In the genomic region with DNA sequence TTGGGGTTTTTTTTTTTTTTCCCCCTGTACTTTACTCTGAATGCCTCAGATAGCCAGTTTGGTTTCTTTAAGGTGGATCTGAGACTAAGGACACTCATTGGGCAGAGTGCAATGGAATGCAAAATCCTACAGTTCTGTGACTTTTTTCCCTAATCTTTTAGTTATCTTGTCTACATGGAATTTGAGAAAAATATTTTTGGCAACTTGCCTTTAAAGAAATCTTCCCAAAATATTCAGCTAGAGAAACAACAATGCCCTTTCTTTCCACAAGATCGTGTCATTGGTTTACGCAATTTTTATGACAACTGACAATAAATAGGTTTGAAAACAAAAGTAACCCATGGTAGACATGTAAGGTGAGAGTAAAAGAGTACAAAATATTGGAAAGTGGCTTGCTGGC, we compare ENCODE assay signal across 29 cellular contexts.
"Had no signal": no experiment of that assay in that cellular context is flagged by ENCODE, and none has a peak within 500 bp of the region (broad histone marks: within the 10 kb centered on the region; RNA-seq: fewer than 3 reads in every experiment).

No MANE protein-coding gene starts in this region.

- H3K4me3 ChIP-seq: adrenal gland, ascending aorta, breast epithelium, cardiac muscle cell, colonic mucosa, esophagus squamous epithelium had no signal

- DNase-seq: activated B cell treated with CpG ODN at 0.5 μM for 24 hours; activated CD4-positive, alpha-beta memory T cell treated with anti-CD3 and anti-CD28 coated beads for 36 hours; activated CD4-positive, alpha-beta T cell treated with anti-CD3 and anti-CD28 coated beads for 48 hours; activated CD8-positive, alpha-beta memory T cell treated with anti-CD3 and anti-CD28 coated beads, Interleukin-2, amount 10 ng/mL, durations not matched to agents 7 days and 5 days; activated CD8-positive, alpha-beta memory T cell treated with anti-CD3 and anti-CD28 coated beads, Interleukin-2, amount 50 U/mL, for 4 hours; activated CD8-positive, alpha-beta T cell treated with anti-CD3 and anti-CD28 coated beads, Interleukin-2, amount 10 ng/mL, durations not matched to agents 7 days and 5 days; activated effector memory CD4-positive, alpha-beta T cell treated with anti-CD3 and anti-CD28 coated beads, Interleukin-2, amount 50 U/mL, for 16 hours; activated naive CD4-positive, alpha-beta T cell treated with anti-CD3 and anti-CD28 coated beads for 36 hours; activated naive CD8-positive, alpha-beta T cell treated with anti-CD3 and anti-CD28 coated beads for 36 hours; activated naive CD8-positive, alpha-beta T cell treated with anti-CD3 and anti-CD28 coated beads, Interleukin-2, amount 50 U/mL, for 24 hours; activated T-cell treated with anti-CD3 and anti-CD28 coated beads, Interleukin-2, amount 50 U/mL, for 1 hour; activated T-cell treated with anti-CD3 and anti-CD28 coated beads, Interleukin-2, amount 50 U/mL, for 48 hours; adrenal gland; amygdala; central memory CD4-positive, alpha-beta T cell; cerebellar nuclear complex; colonic mucosa; effector CD8-positive, alpha-beta T cell; esophagus squamous epithelium; foreskin fibroblast; head of caudate nucleus; T-helper 17 cell; T1000; WERI-Rb-1 had no signal

- ATAC-seq: activated CD4-positive, CD25-positive, alpha-beta regulatory T cell treated with anti-CD3 and anti-CD28 coated beads, Interleukin-2, amount 50 U/mL, for 24 hours; activated CD8-positive, alpha-beta memory T cell treated with anti-CD3 and anti-CD28 coated beads, Interleukin-2, amount 10 ng/mL, durations not matched to agents 7 days and 5 days; activated CD8-positive, alpha-beta T cell treated with anti-CD3 and anti-CD28 coated beads, Interleukin-2, amount 10 ng/mL, durations not matched to agents 7 days and 5 days; activated naive CD8-positive, alpha-beta T cell treated with anti-CD3 and anti-CD28 coated beads, Interleukin-2, amount 50 U/mL, for 24 hours; T-helper 17 cell had no signal

- H3K9me3 ChIP-seq: adrenal gland, ascending aorta, breast epithelium, colonic mucosa, esophagus squamous epithelium had no signal

- H3K27me3 ChIP-seq: adrenal gland, ascending aorta, breast epithelium, cardiac muscle cell, colonic mucosa, esophagus squamous epithelium had no signal

- H3K4me1 ChIP-seq: breast epithelium, colonic mucosa had no signal

- H3K27ac ChIP-seq: adrenal gland, ascending aorta, breast epithelium, cardiac muscle cell, colonic mucosa, epithelial cell of prostate, esophagus squamous epithelium, WERI-Rb-1 had no signal

- H3K36me3 ChIP-seq: adrenal gland, ascending aorta, breast epithelium, cardiac muscle cell, colonic mucosa, esophagus squamous epithelium, WERI-Rb-1 had no signal
